In the genomic region with DNA sequence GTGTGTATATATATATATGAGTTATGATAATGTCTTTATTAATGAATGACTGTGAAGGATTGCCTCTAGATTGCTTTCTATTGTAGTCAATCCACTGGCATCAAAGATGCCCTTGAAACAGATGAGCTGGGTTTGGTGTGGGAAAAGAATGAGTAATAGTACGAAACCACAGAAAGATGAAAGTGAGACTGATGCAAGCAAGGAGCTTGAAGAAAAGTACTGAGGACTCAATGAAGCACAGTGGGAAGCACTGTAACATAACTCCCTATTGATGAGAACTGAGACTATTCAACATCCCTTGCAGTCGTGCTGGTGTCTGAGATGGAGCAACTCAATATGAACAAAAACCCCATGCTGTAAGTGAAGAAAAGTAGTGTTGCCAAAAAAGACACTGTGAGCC, we compare ENCODE assay signal across 13 cellular contexts.
A peak's percentile ranks its signal among the peaks of the same experiment; 100 is the strongest.
DNase-seq lines count a peak whose midpoint lies in the region; ATAC-seq and TF ChIP-seq lines count a peak whose summit lies in the region.
"Had no signal": no experiment of that assay in that cellular context is flagged by ENCODE, and none has a peak within 500 bp of the region (broad histone marks: within the 10 kb centered on the region; RNA-seq: fewer than 3 reads in every experiment).

No MANE protein-coding gene starts in this region.

- H3K36me3 ChIP-seq in GM06990 (ENCODE audit: control insufficient read depth, insufficient read depth, low read length) (no peaks in the 10 kb centered on the region), body of pancreas (replicated peaks in 1 of 2; ENCODE audit: insufficient read depth in 1 of 2, low read depth in 2 of 2) (no peaks in the 10 kb centered on the region)
- H3K36me3 ChIP-seq: WERI-Rb-1 had no signal

- H3K27ac ChIP-seq in body of pancreas: no peak overlapping the region
- H3K27ac ChIP-seq: coronary artery, WERI-Rb-1 had no signal

- peaks cover 0 to 5% (median 0%) of the 10 kb centered on the region in 7 donors for H3K9me3 Mint-ChIP-seq in CD14-positive monocyte

- no peak for TF ChIP-seq CTCF in GM06990 (IDR thresholded peaks at IDR 0.05; ENCODE audit: insufficient read depth, low read length, poor library complexity, severe bottlenecking)
- no peak for TF ChIP-seq CTCF in CD14-positive monocyte (IDR thresholded peaks at IDR 0.05)
- no peak for TF ChIP-seq CTCF in body of pancreas (IDR thresholded peaks at IDR 0.05)

- intact Hi-C loops in CD14-positive monocyte (cut with micrococcal nuclease): no loop called here
- intact Hi-C loops in body of pancreas (cut with DNase I): no loop called here

- no peaks in the 10 kb centered on the region for H3K36me3 Mint-ChIP-seq in CD14-positive monocyte

- no peak for TF ChIP-seq POLR2A in body of pancreas (IDR thresholded peaks at IDR 0.05)

- WGBS in body of pancreas, 2 donors: 68 to 74% methylated on average over 2 of the region's 2 CpGs

- H3K27me3 Mint-ChIP-seq in CD14-positive monocyte (ENCODE audit: low read depth in 3 of 3): no peaks in the 10 kb centered on the region
- H3K27me3 Mint-ChIP-seq: B cell had no signal

- ATAC-seq in HG02610 (IDR thresholded peaks at IDR 0.05; ENCODE audit: unreplicated experiment) (peak; percentile 99), body of pancreas (no peak)

- H3K4me1 ChIP-seq in body of pancreas: no peaks in the 10 kb centered on the region

- H3K27ac Mint-ChIP-seq in CD14-positive monocyte: no peak overlapping the region
- H3K27ac Mint-ChIP-seq: B cell had no signal

- H3K4me3 Mint-ChIP-seq in CD14-positive monocyte: no peak overlapping the region
- H3K4me3 Mint-ChIP-seq: B cell had no signal

- no peaks in the 10 kb centered on the region for H3K4me1 Mint-ChIP-seq in CD14-positive monocyte
- H3K4me1 Mint-ChIP-seq: B cell had no signal

- H3K4me3 ChIP-seq in GM06990 (replicated peaks; ENCODE audit: low read depth, low read length) (no peak overlapping the region), body of pancreas (no peak overlapping the region)
- H3K4me3 ChIP-seq: coronary artery had no signal

- DNase-seq in GM06990 (ENCODE audit: extremely low read depth, insufficient read length) (peak; percentile 5), NCI-H69 (lab: John Stamatoyannopoulos, UW) (peak; percentile 30), fibroblast of peridontal ligament (ENCODE audit: extremely low read depth) (peak; percentile 25), HuH-7.5 (ENCODE audit: low spot score) (no peak), GOT3 (lab: John Stamatoyannopoulos, UW) (no peak), CD14-positive monocyte (ENCODE audit: low spot score) (no peak), body of pancreas (no peak)
- DNase-seq: Karpas-422; stimulated activated CD4-positive, alpha-beta T cell treated with anti-CD3 and anti-CD28 coated beads, Interleukin-2, amount 100 ng/mL, for 24 hours; WERI-Rb-1 had no signal

- no peaks in the 10 kb centered on the region for H3K27me3 ChIP-seq in GM06990 (replicated peaks; ENCODE audit: control insufficient read depth, insufficient read depth, low read length)
- no peaks in the 10 kb centered on the region for H3K27me3 ChIP-seq in body of pancreas

- H3K9me3 ChIP-seq in body of pancreas: no peaks in the 10 kb centered on the region

Comparison
In these comparisons a context has a peak if more than half of its experiments do, and no peak if none do; other contexts are left out.
1. DNase-seq: peak in GM06990 (single experiment), NCI-H69 (single experiment) and fibroblast of peridontal ligament (single experiment); none in HuH-7.5 (single experiment), GOT3 (single experiment), CD14-positive monocyte (single experiment) and body of pancreas (0 of 4).